In the genomic region with DNA sequence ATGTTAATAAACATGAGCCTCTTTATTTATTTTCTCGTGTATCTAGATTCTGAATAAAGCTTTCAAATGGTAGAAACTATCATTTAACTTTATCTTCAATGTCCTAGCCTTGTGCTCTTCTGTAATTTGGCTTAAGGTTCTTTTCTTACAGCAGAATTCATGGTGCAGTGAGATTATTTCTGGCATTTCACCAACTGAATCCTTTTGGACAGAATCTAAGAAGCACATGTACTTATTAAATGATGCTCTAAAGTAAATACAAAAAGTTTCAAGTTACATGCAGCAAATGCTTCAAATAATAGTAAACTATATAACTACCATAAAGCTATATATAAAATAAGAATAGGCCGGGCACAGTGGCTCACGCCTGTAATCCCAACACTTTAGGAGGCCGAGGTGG, we compare ENCODE assay signal across 18 cellular contexts.
DNase-seq lines count a peak whose midpoint lies in the region; ATAC-seq and TF ChIP-seq lines count a peak whose summit lies in the region.
"Had no signal": no experiment of that assay in that cellular context is flagged by ENCODE, and none has a peak within 500 bp of the region (broad histone marks: within the 10 kb centered on the region; RNA-seq: fewer than 3 reads in every experiment).

No MANE protein-coding gene starts in this region.

- no peak overlapping the region for H3K27ac ChIP-seq in IMR-90 (ENCODE audit: insufficient read depth, low read length)
- H3K27ac ChIP-seq: BLaER1 treated with 17β-estradiol and CSF1 and Interleukin-3, amounts not matched to agents 10 nM and 100 nM had no signal

- no peak overlapping the region for H3K4me3 ChIP-seq in IMR-90 (ENCODE audit: insufficient read depth, low read depth, low read length)
- H3K4me3 ChIP-seq: BLaER1 treated with 17β-estradiol and CSF1 and Interleukin-3, amounts not matched to agents 10 nM and 100 nM; GM23338 had no signal

- TF ChIP-seq POLR2A in IMR-90 (IDR thresholded peaks at IDR 0.05; ENCODE audit: low read depth, low read length), result no peak

- CTCF ChIA-PET in IMR-90 (lab: Yijun Ruan, JAX), result no interaction called here

- H3K9me1 ChIP-seq in IMR-90 (ENCODE audit: insufficient read depth, low read length), result 0 out of 2 replicates have a peak, but pooled peaks cover 5% of the 10 kb centered on the region

- H3K4me2 ChIP-seq in IMR-90 (ENCODE audit: low read depth, low read length), result no peak overlapping the region
- H3K4me2 ChIP-seq: BLaER1 treated with 17β-estradiol and CSF1 and Interleukin-3, amounts not matched to agents 10 nM and 100 nM; GM23338 had no signal

- H3K18ac ChIP-seq in IMR-90 (ENCODE audit: low read depth, low read length), result no peak overlapping the region

- H4K20me1 ChIP-seq in IMR-90 (ENCODE audit: insufficient read depth, low read length), result no peaks in the 10 kb centered on the region
- H4K20me1 ChIP-seq: BLaER1 treated with 17β-estradiol and CSF1 and Interleukin-3, amounts not matched to agents 10 nM and 100 nM had no signal

- H2BK5ac ChIP-seq in IMR-90 (ENCODE audit: low read depth, low read length, poor library complexity, severe bottlenecking), result no peak overlapping the region

- no peak overlapping the region for H4K8ac ChIP-seq in IMR-90 (ENCODE audit: low read depth in 2 of 2, low read length in 2 of 2)

- H4K91ac ChIP-seq in IMR-90 (ENCODE audit: insufficient read depth, low read depth, low read length), result no peak overlapping the region

- H3K79me1 ChIP-seq in IMR-90 (ENCODE audit: low read depth in 1 of 2, low read length in 2 of 2), result no peaks in the 10 kb centered on the region

- H3K4ac ChIP-seq in IMR-90 (ENCODE audit: low read depth, low read length), result no peak overlapping the region

- no peak overlapping the region for H2AK5ac ChIP-seq in IMR-90 (ENCODE audit: low read depth, low read length)

- H2BK15ac ChIP-seq in IMR-90 (ENCODE audit: low read depth, low read length), result no peak overlapping the region

- no peak for ATAC-seq in IMR-90 (ENCODE audit: low read depth)
- ATAC-seq: GM23338, HCT116 had no signal

- no peaks in the 10 kb centered on the region for H3K27me3 ChIP-seq in IMR-90 (ENCODE audit: control insufficient read depth, insufficient read depth, low read length)
- H3K27me3 ChIP-seq: BE2C; BLaER1 treated with 17β-estradiol and CSF1 and Interleukin-3, amounts not matched to agents 10 nM and 100 nM had no signal

- no peak overlapping the region for H4K5ac ChIP-seq in IMR-90 (ENCODE audit: low read depth, low read length)

- TF ChIP-seq RAD21 in IMR-90 (IDR thresholded peaks at IDR 0.05; ENCODE audit: low read length), result no peak

- dilution Hi-C loops in IMR-90 (cut with HindIII; ENCODE audit: low sequenced_read_pairs, unreplicated experiment), result no loop called here

- intact Hi-C loops in IMR-90 (cut with micrococcal nuclease) (no loop called here), posterior vena cava (cut with DNase I) (no loop called here)

- no peak overlapping the region for H2AFZ ChIP-seq in IMR-90 (replicated peaks; ENCODE audit: low read length, poor library complexity)
- H2AFZ ChIP-seq: GM23338 had no signal

- TF ChIP-seq CTCF in AG09319 (IDR thresholded peaks at IDR 0.05; ENCODE audit: low read depth, low read length) (no peak), IMR-90 (conservative IDR thresholded peaks at IDR 0.05; ENCODE audit: low read depth, low read length) (no peak)

- no peak overlapping the region for H3K14ac ChIP-seq in IMR-90 (replicated peaks; ENCODE audit: low read depth, low read length)

- no CpG with 5 or more reads among the region's 4 CpGs for WGBS in IMR-90 (ENCODE audit: extremely low coverage in 2 of 2, insufficient read length in 1 of 2), 2 experiments

- DNase-seq in AG09319 (ENCODE audit: extremely low read depth, low read depth) (peak; percentile 10), IMR-90 (peak; percentile 7), fibroblast of gingiva (ENCODE audit: low read depth) (peak; percentile 45), NCI-H1048 (lab: John Stamatoyannopoulos, UW) (no peak), posterior vena cava (ENCODE audit: low spot score) (no peak)
- no peak for DNase-seq in NK-92 treated with Interleukin-12 subunit alpha and Interleukin-12 subunit beta, amount 100 ng/mL, for 24 hours (lab: John Stamatoyannopoulos, UW)
- DNase-seq: AML-193; BE2C; Calu3; CD4-positive, alpha-beta memory T cell; COR-L47; DMS53; DMS79 treated with DMSO at 0.1 percent for 48 hours; GF-D8; H9 had no signal

- in situ Hi-C loops in IMR-90 (cut with MboI; ENCODE audit: low sequenced_read_pairs), result no loop called here

- no peak overlapping the region for H2BK120ac ChIP-seq in IMR-90 (ENCODE audit: low read depth, low read length)

- no peak overlapping the region for H3K9ac ChIP-seq in IMR-90 (ENCODE audit: low read depth, low read length)
- H3K9ac ChIP-seq: BLaER1 treated with 17β-estradiol and CSF1 and Interleukin-3, amounts not matched to agents 10 nM and 100 nM had no signal

- no TSS peak for BruUV-seq in IMR-90 (replicated peaks; lab: Mats Ljungman, UMichigan)

- no peaks in the 10 kb centered on the region for H3K36me3 ChIP-seq in IMR-90 (ENCODE audit: control insufficient read depth, insufficient read depth, low read length)
- H3K36me3 ChIP-seq: BE2C had no signal

- H3K9me3 ChIP-seq in IMR-90 (ENCODE audit: control insufficient read depth, insufficient read depth, low read length), result no peaks in the 10 kb centered on the region
- H3K9me3 ChIP-seq: BE2C; BLaER1 treated with 17β-estradiol and CSF1 and Interleukin-3, amounts not matched to agents 10 nM and 100 nM had no signal

- H2AK9ac ChIP-seq in IMR-90 (replicated peaks; ENCODE audit: low read depth, low read length, poor library complexity), result no peak overlapping the region

- no peak overlapping the region for H2BK20ac ChIP-seq in IMR-90 (ENCODE audit: low read depth, low read length)

- POLR2A ChIA-PET in IMR-90 (lab: Charles Lee; ENCODE audit: unreplicated experiment), result no interaction called here

- H3K56ac ChIP-seq in IMR-90 (ENCODE audit: extremely low read depth, insufficient read depth, low read length), result no peak overlapping the region

- no peak overlapping the region for H3K23ac ChIP-seq in IMR-90 (ENCODE audit: low read depth, low read length)

- no peaks in the 10 kb centered on the region for H3K4me1 ChIP-seq in IMR-90 (ENCODE audit: control insufficient read depth, insufficient read depth, low read length)
- H3K4me1 ChIP-seq: BE2C had no signal

TF ChIP-seq in IMR-90, 13 proteins besides CTCF, POLR2A, EP300 and RAD21:
- TF ChIP-seq, protein P1, sequence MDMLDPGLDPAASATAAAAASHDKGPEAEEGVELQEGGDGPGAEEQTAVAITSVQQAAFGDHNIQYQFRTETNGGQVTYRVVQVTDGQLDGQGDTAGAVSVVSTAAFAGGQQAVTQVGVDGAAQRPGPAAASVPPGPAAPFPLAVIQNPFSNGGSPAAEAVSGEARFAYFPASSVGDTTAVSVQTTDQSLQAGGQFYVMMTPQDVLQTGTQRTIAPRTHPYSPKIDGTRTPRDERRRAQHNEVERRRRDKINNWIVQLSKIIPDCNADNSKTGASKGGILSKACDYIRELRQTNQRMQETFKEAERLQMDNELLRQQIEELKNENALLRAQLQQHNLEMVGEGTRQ (IDR thresholded peaks at IDR 0.05; ENCODE audit: low read depth, low read length), result no peak
- TF ChIP-seq MAFK (IDR thresholded peaks at IDR 0.05; ENCODE audit: low read depth, low read length) (no peak), RFX5 (IDR thresholded peaks at IDR 0.05; ENCODE audit: low read depth, low read length) (no peak), MAZ (IDR thresholded peaks at IDR 0.05; ENCODE audit: borderline replicate concordance, low read depth, low read length) (no peak)

Comparison
In these comparisons a context has a peak if more than half of its experiments do, and no peak if none do; other contexts are left out.
1. DNase-seq: peak in AG09319 (single experiment), IMR-90 (single experiment) and fibroblast of gingiva (single experiment); none in NCI-H1048 (single experiment), NK-92 treated with Interleukin-12 subunit alpha and Interleukin-12 subunit beta, amount 100 ng/mL, for 24 hours (single experiment) and posterior vena cava (single experiment).